Comparison of ENCODE assay signal across 8 cellular contexts in the genomic region with DNA sequence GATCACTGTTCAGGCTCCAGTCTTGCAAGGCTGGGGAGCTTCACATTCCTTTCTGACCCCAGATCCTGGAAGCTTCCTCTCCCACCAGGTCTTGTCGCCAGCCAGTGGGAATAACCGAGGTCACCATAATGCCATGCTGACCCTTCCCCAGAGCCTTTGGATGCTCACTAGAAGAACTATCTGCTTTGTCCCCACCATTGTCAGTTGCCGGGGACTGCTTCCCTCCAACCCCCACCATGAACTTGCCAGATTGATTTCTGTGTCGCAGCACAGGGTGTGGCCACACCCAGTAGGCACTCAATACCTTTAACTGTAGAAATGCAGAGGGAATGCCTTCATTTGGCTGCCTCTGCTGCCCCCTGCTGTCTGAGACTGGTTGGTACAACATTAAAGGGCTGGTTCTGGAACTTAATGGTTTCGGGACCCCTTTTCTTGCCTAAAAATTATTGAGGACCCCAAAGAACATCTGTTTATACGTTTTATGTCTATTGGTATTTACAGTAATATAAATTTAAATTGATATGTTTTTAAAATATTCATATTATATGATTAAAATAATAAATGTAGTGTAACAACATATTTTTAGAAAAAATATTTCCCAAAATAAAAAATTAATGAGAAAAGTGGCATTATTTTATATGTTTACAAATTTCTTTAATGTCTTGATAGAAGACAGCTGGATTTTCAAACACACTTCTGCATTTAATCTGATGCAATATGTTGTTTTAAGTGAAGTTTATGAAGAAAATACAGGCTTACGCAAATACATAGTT. TPM values are rescaled to one million over a fixed set of nuclear protein-coding genes. Genes with fewer than 3 reads are reported as not detected.
DNase-seq lines count a peak whose midpoint lies in the region; ATAC-seq and TF ChIP-seq lines count a peak whose summit lies in the region.

No MANE protein-coding gene starts in this region.

- no peaks in the 10 kb centered on the region for H3K36me3 Mint-ChIP-seq in Caco-2 (ENCODE audit: insufficient read depth, unreplicated experiment)
- H3K36me3 Mint-ChIP-seq in endothelial cell (ENCODE audit: low read depth, unreplicated experiment), result peaks cover 12% of the 10 kb centered on the region

- no peak overlapping the region for H3K27ac Mint-ChIP-seq in Caco-2 (ENCODE audit: unreplicated experiment)
- H3K27ac Mint-ChIP-seq in endothelial cell (ENCODE audit: unreplicated experiment), result no peak overlapping the region

- H3K9me3 ChIP-seq in Caco-2, result no peaks in the 10 kb centered on the region

- no TSS peak for BruUV-seq in Caco-2 (replicated peaks; lab: Mats Ljungman, UMichigan)

- no peak for ATAC-seq in GM21619 (IDR thresholded peaks at IDR 0.05; ENCODE audit: unreplicated experiment)

- DNase-seq in Caco-2, result peak; percentile 83 to 91
- peak; percentile 57 for DNase-seq in HT1080 (ENCODE audit: low read depth)
- DNase-seq in NOMO-1 treated with dmso at 0.1 percent for 144 hours (lab: John Stamatoyannopoulos, UW; ENCODE audit: unreplicated experiment), result peak; percentile 68
- DNase-seq in activated CD8-positive, alpha-beta memory T cell treated with anti-CD3 and anti-CD28 coated beads for 24 hours, result peak; percentile 93
- peak; percentile 79 for DNase-seq in endothelial cell (ENCODE audit: low spot score)
- peak; percentile 74 for DNase-seq in mucosa of gallbladder (ENCODE audit: low spot score)
- DNase-seq in stimulated activated CD8-positive, alpha-beta memory T cell treated with anti-CD3 and anti-CD28 coated beads, Interleukin-7, amount 100 ng/mL, for 4 hours (ENCODE audit: low read depth in 2 of 2), result peak; percentile 62 to 70

- peak; percentile 95 to 99 for TF ChIP-seq CTCF in Caco-2 (IDR thresholded peaks at IDR 0.05; ENCODE audit: insufficient read depth in 1 of 2, low read depth in 1 of 2, low read length in 1 of 2, severe bottlenecking in 1 of 2, unreplicated experiment in 1 of 2)
- peak; percentile 95 for TF ChIP-seq CTCF in endothelial cell (IDR thresholded peaks at IDR 0.05; ENCODE audit: unreplicated experiment)

- H3K36me3 ChIP-seq in Caco-2 (ENCODE audit: control insufficient read depth, insufficient read depth, low read length), result no peaks in the 10 kb centered on the region

- no peaks in the 10 kb centered on the region for H3K27me3 Mint-ChIP-seq in Caco-2 (ENCODE audit: insufficient read depth, unreplicated experiment)
- H3K27me3 Mint-ChIP-seq in endothelial cell (ENCODE audit: unreplicated experiment), result no peaks in the 10 kb centered on the region

- H3K4me3 Mint-ChIP-seq in Caco-2 (ENCODE audit: unreplicated experiment) (no peak overlapping the region), endothelial cell (ENCODE audit: unreplicated experiment) (peak overlapping the region; percentile 49)

- CTCF ChIA-PET in Caco-2 (lab: Charles Lee), result interaction anchor here (0.6 to 5.2 kb wide), 17 partner anchors 10 to 252 kb away, joined by 3 to 40 read pairs (median 6); a partner anchor contains a TSS

- H3K9me3 Mint-ChIP-seq in Caco-2 (ENCODE audit: unreplicated experiment) (no peaks in the 10 kb centered on the region), endothelial cell (ENCODE audit: unreplicated experiment) (no peaks in the 10 kb centered on the region)

- intact Hi-C loops in Caco-2 (cut with micrococcal nuclease; ENCODE audit: unreplicated experiment), result loop anchor here (1.0 to 5.0 kb wide), 5 partner anchors 36 to 252 kb away; no protein-coding TSS in a partner anchor

- no peaks in the 10 kb centered on the region for H3K27me3 ChIP-seq in Caco-2 (replicated peaks; ENCODE audit: control insufficient read depth, insufficient read depth, low read length)

- H3K4me1 Mint-ChIP-seq in Caco-2 (ENCODE audit: low read depth, unreplicated experiment), result peaks cover 11% of the 10 kb centered on the region
- peaks cover 66% of the 10 kb centered on the region for H3K4me1 Mint-ChIP-seq in endothelial cell (ENCODE audit: unreplicated experiment)

- no peak overlapping the region for H3K4me3 ChIP-seq in Caco-2 (ENCODE audit: low read depth, low read length)

- POLR2A ChIA-PET in Caco-2 (lab: Charles Lee), result interaction anchor here (0.6 to 0.7 kb wide), 3 partner anchors 14 to 335 kb away, joined by 3 read pairs; no protein-coding TSS in a partner anchor

- H3K4me1 ChIP-seq in Caco-2, result peaks cover 10% of the 10 kb centered on the region

RNA-seq across cellular contexts. Expression of a gene that starts 6.6 kb away (rescaled TPM):
- total RNA-seq in Caco-2 (2022) (25.7 and 28.6 TPM in 2 replicates), endothelial cell (ENCODE audit: unreplicated experiment) (674 TPM), mucosa of gallbladder (16.7 TPM)
- 47.3 and 53.2 TPM in 2 replicates for total RNA-seq in HT1080 (2014; rRNA removed; shearing (Covaris generic))
- 26.4 and 30.4 TPM in 2 replicates for polyA plus RNA-seq in HT1080 (2015; cell fraction: cytosol; rRNA removed)
- 64.1 and 87.2 TPM in 2 replicates for polyA plus RNA-seq in HT1080 (2015; cell fraction: nucleus; rRNA removed)

RNA-seq across cellular contexts. Expression of a gene that starts 29.7 kb away (rescaled TPM):
- total RNA-seq in Caco-2 (2022) (481 and 528 TPM in 2 replicates), endothelial cell (ENCODE audit: unreplicated experiment) (449 TPM), mucosa of gallbladder (141 TPM)
- total RNA-seq in HT1080 (2014; rRNA removed; shearing (Covaris generic)), result 241 and 271 TPM in 2 replicates
- 297 and 311 TPM in 2 replicates for polyA plus RNA-seq in HT1080 (2015; cell fraction: cytosol; rRNA removed)
- 623 and 661 TPM in 2 replicates for polyA plus RNA-seq in HT1080 (2015; cell fraction: nucleus; rRNA removed)

Comparison
In these comparisons a context has a peak if more than half of its experiments do, and no peak if none do; other contexts are left out.
1. RNA of a gene that starts 6.6 kb away (total RNA-seq): 674 TPM in endothelial cell (single experiment); 47.3 to 53.2 TPM in HT1080, 25.7 to 28.6 TPM in Caco-2 and 16.7 TPM in mucosa of gallbladder (single experiment); every median in the first group is over 10 times any median in the second.
2. Peak in every context shown above with its lines, with median percentiles within 50 percentile points of each other: DNase-seq.